In genomic region chr5:163943546-163943945, GRCh38 we compare ENCODE assay signal across 18 cellular contexts.
DNase-seq lines count a peak whose midpoint lies in the region; ATAC-seq, FAIRE-seq and TF ChIP-seq lines count a peak whose summit lies in the region.
"Had no signal": no experiment of that assay in that cellular context is flagged by ENCODE, and none has a peak within 500 bp of the region (broad histone marks: within the 10 kb centered on the region; RNA-seq: fewer than 3 reads in every experiment).

No MANE protein-coding gene starts in this region.

- ATAC-seq in GM21390 (IDR thresholded peaks at IDR 0.05; ENCODE audit: unreplicated experiment) (peak; percentile 50), HG03565 (IDR thresholded peaks at IDR 0.05; ENCODE audit: unreplicated experiment) (peak; percentile 40)
- ATAC-seq in CD4-positive, alpha-beta T cell (ENCODE audit: poor library complexity), result no peak
- ATAC-seq: activated CD8-positive, alpha-beta T cell treated with anti-CD3 and anti-CD28 coated beads, Interleukin-2, amount 10 ng/mL, durations not matched to agents 7 days and 5 days; heart left ventricle; psoas muscle; SK-N-SH treated with all-trans-retinoic acid at 6 μM for 48 hours had no signal

- peak; percentile 87 for DNase-seq in endothelial cell of umbilical vein (ENCODE audit: low read depth, low spot score)
- DNase-seq in small intestine, result peak; percentile 5
- DNase-seq in CD4-positive, alpha-beta T cell, result no peak
- no peak for DNase-seq in NK-92 treated with Interleukin-12 subunit alpha and Interleukin-12 subunit beta, amount 100 ng/mL, for 24 hours (lab: John Stamatoyannopoulos, UW)
- no peak for DNase-seq in nucleus accumbens (lab: John Stamatoyannopoulos, UW)
- no peak for DNase-seq in UCSD-AML1 (lab: John Stamatoyannopoulos, UW; ENCODE audit: unreplicated experiment)
- DNase-seq: activated CD8-positive, alpha-beta T cell treated with anti-CD3 and anti-CD28 coated beads, Interleukin-2, amount 10 ng/mL, durations not matched to agents 7 days and 5 days; DND-41; GOT3; heart left ventricle; kidney; NCI-H1105; psoas muscle had no signal

- CTCF ChIA-PET in endothelial cell of umbilical vein (lab: Charles Lee), result interaction anchor here (0.9 to 2.1 kb wide), 2 partner anchors 247 to 561 kb away, joined by 3 to 8 read pairs; no protein-coding TSS in a partner anchor
- CTCF ChIA-PET in CD4-positive, alpha-beta T cell (lab: Charles Lee), result no interaction called here

- H3K9ac ChIP-seq in endothelial cell of umbilical vein (replicated peaks; ENCODE audit: extremely low read depth, insufficient read depth, low read length), result no peak overlapping the region
- H3K9ac ChIP-seq: BLaER1 treated with 17β-estradiol and CSF1 and Interleukin-3, amounts not matched to agents 10 nM and 100 nM had no signal

- TF ChIP-seq POLR2A in endothelial cell of umbilical vein (IDR thresholded peaks at IDR 0.05; ENCODE audit: low read depth, low read length), result no peak

- H3K4me1 ChIP-seq in endothelial cell of umbilical vein (ENCODE audit: control insufficient read depth, extremely low read depth, insufficient read depth, low read length), result peaks cover 11% of the 10 kb centered on the region
- no peaks in the 10 kb centered on the region for H3K4me1 ChIP-seq in small intestine (ENCODE audit: control insufficient read depth in 2 of 2, insufficient read depth in 1 of 2, low read depth in 1 of 2, low read length in 1 of 2)
- H3K4me1 ChIP-seq: psoas muscle had no signal

- H3K79me2 ChIP-seq in endothelial cell of umbilical vein (ENCODE audit: control insufficient read depth, insufficient read depth, low read length), result no peaks in the 10 kb centered on the region

- H3K4me2 ChIP-seq in endothelial cell of umbilical vein (ENCODE audit: insufficient read depth, low read length), result peak overlapping the region; percentile 71

- WGBS in small intestine, 3 donors, result 69 to 87% (median 81%) methylated on average over 1 of the region's 1 CpG

- peak overlapping the region; percentile 88 for H3K27ac ChIP-seq in endothelial cell of umbilical vein (ENCODE audit: insufficient read depth, low read depth, low read length)
- H3K27ac ChIP-seq in small intestine (ENCODE audit: low read depth in 1 of 2, low read length in 1 of 2), result no peak overlapping the region
- H3K27ac ChIP-seq in CD4-positive, alpha-beta T cell (ENCODE audit: low read depth, low read length), result no peak overlapping the region
- H3K27ac ChIP-seq: heart left ventricle, psoas muscle had no signal

- no peaks in the 10 kb centered on the region for H3K27me3 ChIP-seq in endothelial cell of umbilical vein (ENCODE audit: control insufficient read depth in 2 of 2, insufficient read depth in 2 of 2, low read length in 2 of 2)
- H3K27me3 ChIP-seq in small intestine (ENCODE audit: control insufficient read depth in 2 of 2, insufficient read depth in 2 of 2, low read length in 2 of 2), result no peaks in the 10 kb centered on the region
- H3K27me3 ChIP-seq in CD4-positive, alpha-beta T cell (ENCODE audit: control insufficient read depth, insufficient read depth, low read length), result no peaks in the 10 kb centered on the region
- H3K27me3 ChIP-seq: BLaER1 treated with 17β-estradiol and CSF1 and Interleukin-3, amounts not matched to agents 10 nM and 100 nM; heart left ventricle had no signal

- no peak overlapping the region for H3K4me3 Mint-ChIP-seq in CD4-positive, alpha-beta T cell
- H3K4me3 Mint-ChIP-seq: activated CD8-positive, alpha-beta T cell treated with anti-CD3 and anti-CD28 coated beads, Interleukin-2, amount 10 ng/mL, durations not matched to agents 7 days and 5 days; activated T-helper 1 cell treated with anti-CD3 and anti-CD28 coated beads, Interleukin-12 subunit alpha, Interleukin-12 subunit beta, Interleukin-2, Interleukin-4 antibody, amounts not matched to agents 30 ng/mL and 10 ng/mL and 1 ng/mL, durations not matched to agents 14 hours and 24 hours and 36 hours had no signal

- no peak overlapping the region for H3K27ac Mint-ChIP-seq in CD4-positive, alpha-beta T cell
- H3K27ac Mint-ChIP-seq: activated CD8-positive, alpha-beta T cell treated with anti-CD3 and anti-CD28 coated beads, Interleukin-2, amount 10 ng/mL, durations not matched to agents 7 days and 5 days; activated T-helper 1 cell treated with anti-CD3 and anti-CD28 coated beads, Interleukin-12 subunit alpha, Interleukin-12 subunit beta, Interleukin-2, Interleukin-4 antibody, amounts not matched to agents 30 ng/mL and 10 ng/mL and 1 ng/mL, durations not matched to agents 14 hours and 24 hours and 36 hours had no signal

- no peaks in the 10 kb centered on the region for H4K20me1 ChIP-seq in endothelial cell of umbilical vein (replicated peaks; ENCODE audit: control insufficient read depth, extremely low read depth, insufficient read depth, low read length)
- H4K20me1 ChIP-seq: BLaER1 treated with 17β-estradiol and CSF1 and Interleukin-3, amounts not matched to agents 10 nM and 100 nM had no signal

- BruUV-seq in endothelial cell of umbilical vein (replicated peaks; lab: Mats Ljungman, UMichigan), result no TSS peak

- intact Hi-C loops in endothelial cell of umbilical vein (cut with micrococcal nuclease), result no loop called here
- intact Hi-C loops in CD4-positive, alpha-beta T cell (cut with DNase I, micrococcal nuclease), result no loop called here

- dilution Hi-C loops in endothelial cell of umbilical vein (cut with MboI; ENCODE audit: extremely low pct_ligation_motif_present, low sequenced_read_pairs), result no loop called here

- POLR2A ChIA-PET in endothelial cell of umbilical vein (lab: Charles Lee), result no interaction called here
- POLR2A ChIA-PET in CD4-positive, alpha-beta T cell (lab: Charles Lee), result no interaction called here

- H3K36me3 Mint-ChIP-seq in CD4-positive, alpha-beta T cell (ENCODE audit: low read depth), result no peaks in the 10 kb centered on the region

- peak; percentile 66 for FAIRE-seq in endothelial cell of umbilical vein (lab: Jason Lieb, UNC)
- FAIRE-seq in small intestine (lab: Jason Lieb, UNC), result no peak
- FAIRE-seq: kidney had no signal

- H3K9me1 ChIP-seq in endothelial cell of umbilical vein (replicated peaks; ENCODE audit: control insufficient read depth, extremely low read depth, insufficient read depth, low read length), result no peaks in the 10 kb centered on the region

- H3K36me3 ChIP-seq in endothelial cell of umbilical vein (ENCODE audit: control insufficient read depth in 2 of 2, extremely low read depth in 1 of 2, insufficient read depth in 2 of 2, low read length in 2 of 2), result no peaks in the 10 kb centered on the region
- H3K36me3 ChIP-seq in small intestine (ENCODE audit: control insufficient read depth in 2 of 2, insufficient read depth in 2 of 2, low read length in 2 of 2), result no peaks in the 10 kb centered on the region
- H3K36me3 ChIP-seq: BLaER1 treated with 17β-estradiol and CSF1 and Interleukin-3, amounts not matched to agents 10 nM and 100 nM; heart left ventricle had no signal

- peaks cover 2% of the 10 kb centered on the region for H3K9me3 Mint-ChIP-seq in CD4-positive, alpha-beta T cell
- H3K9me3 Mint-ChIP-seq: activated T-helper 1 cell treated with anti-CD3 and anti-CD28 coated beads, Interleukin-12 subunit alpha, Interleukin-12 subunit beta, Interleukin-2, Interleukin-4 antibody, amounts not matched to agents 30 ng/mL and 10 ng/mL and 1 ng/mL, durations not matched to agents 14 hours and 24 hours and 36 hours had no signal

- H3K9me3 ChIP-seq in endothelial cell of umbilical vein (replicated peaks; ENCODE audit: control insufficient read depth, insufficient read depth, low read length), result no peaks in the 10 kb centered on the region
- no peaks in the 10 kb centered on the region for H3K9me3 ChIP-seq in small intestine (ENCODE audit: control insufficient read depth, low read depth)
- no peaks in the 10 kb centered on the region for H3K9me3 ChIP-seq in CD4-positive, alpha-beta T cell (ENCODE audit: control insufficient read depth, low read length)
- H3K9me3 ChIP-seq: psoas muscle had no signal

- H3K4me3 ChIP-seq in endothelial cell of umbilical vein (replicated peaks in 1 of 3; ENCODE audit: insufficient read depth in 1 of 3, low read depth in 1 of 3, low read length in 3 of 3) (no peak overlapping the region), small intestine (ENCODE audit: low read depth in 1 of 2, low read length in 2 of 2) (no peak overlapping the region)
- H3K4me3 ChIP-seq: BLaER1 treated with 17β-estradiol and CSF1 and Interleukin-3, amounts not matched to agents 10 nM and 100 nM; heart left ventricle; psoas muscle had no signal

- H2AFZ ChIP-seq in endothelial cell of umbilical vein (ENCODE audit: low read depth, low read length), result peak overlapping the region; percentile 61

- H3K4me1 Mint-ChIP-seq in CD4-positive, alpha-beta T cell (ENCODE audit: low read depth), result no peaks in the 10 kb centered on the region

- TF ChIP-seq CTCF in endothelial cell of umbilical vein (IDR thresholded peaks at IDR 0.05; ENCODE audit: extremely low read depth in 1 of 2, insufficient read depth in 1 of 2, low read depth in 1 of 2, low read length in 2 of 2), result no peak
- no peak for TF ChIP-seq CTCF in CD4-positive, alpha-beta T cell (IDR thresholded peaks at IDR 0.05)

- no peaks in the 10 kb centered on the region for H3K27me3 Mint-ChIP-seq in CD4-positive, alpha-beta T cell

TF ChIP-seq in endothelial cell of umbilical vein, 7 proteins besides CTCF, POLR2A, EP300 and RAD21:
- TF ChIP-seq JUN (IDR thresholded peaks at IDR 0.05; ENCODE audit: borderline replicate concordance, insufficient read depth, insufficient read length, low read depth) (peak; percentile 78), MYC (IDR thresholded peaks at IDR 0.05; ENCODE audit: low read depth, low read length) (no peak), GATA2 (IDR thresholded peaks at IDR 0.05; ENCODE audit: insufficient read depth, insufficient read length, low read depth, low read length) (no peak)

Comparison
In these comparisons a context has a peak if more than half of its experiments do, and no peak if none do; other contexts are left out.
1. DNase-seq: peak in endothelial cell of umbilical vein (single experiment) and small intestine (single experiment); none in CD4-positive, alpha-beta T cell (0 of 10), NK-92 treated with Interleukin-12 subunit alpha and Interleukin-12 subunit beta, amount 100 ng/mL, for 24 hours (single experiment), nucleus accumbens (0 of 56) and UCSD-AML1 (single experiment).